Comparison of ENCODE assay signal across 11 cellular contexts in genomic region chr5:78747703-78748359, GRCh38.
DNase-seq lines count a peak whose midpoint lies in the region; ATAC-seq and TF ChIP-seq lines count a peak whose summit lies in the region.
"Had no signal": no experiment of that assay in that cellular context is flagged by ENCODE, and none has a peak within 500 bp of the region (broad histone marks: within the 10 kb centered on the region; RNA-seq: fewer than 3 reads in every experiment).

No MANE protein-coding gene starts in this region.

- no peaks in the 10 kb centered on the region for H3K36me3 Mint-ChIP-seq in T-helper 2 cell treated with Interferon-gamma antibody and Interleukin-4, amounts not matched to agents 5 μg/mL and 100 μg/mL, for 36 hours (ENCODE audit: low read depth)

- intact Hi-C loops in Right ventricle myocardium superior (cut with DNase I) = no loop called here
- intact Hi-C loops in left ventricle myocardium inferior (cut with micrococcal nuclease) = no loop called here
- intact Hi-C loops in uterus (cut with DNase I; ENCODE audit: low total_unique reads) = no loop called here

- H3K27me3 Mint-ChIP-seq in T-helper 2 cell treated with Interferon-gamma antibody and Interleukin-4, amounts not matched to agents 5 μg/mL and 100 μg/mL, for 36 hours (ENCODE audit: low read depth) = peaks cover 17% of the 10 kb centered on the region

- peaks cover 6% of the 10 kb centered on the region for H3K27me3 ChIP-seq in left ventricle myocardium inferior (ENCODE audit: low read depth)
- no peaks in the 10 kb centered on the region for H3K27me3 ChIP-seq in uterus

- H3K36me3 ChIP-seq in left ventricle myocardium inferior = no peaks in the 10 kb centered on the region
- no peaks in the 10 kb centered on the region for H3K36me3 ChIP-seq in uterus

- H3K9me3 Mint-ChIP-seq in T-helper 2 cell treated with Interferon-gamma antibody and Interleukin-4, amounts not matched to agents 5 μg/mL and 100 μg/mL, for 36 hours = no peaks in the 10 kb centered on the region

- no peak overlapping the region for H3K27ac Mint-ChIP-seq in T-helper 2 cell treated with Interferon-gamma antibody and Interleukin-4, amounts not matched to agents 5 μg/mL and 100 μg/mL, for 36 hours

- TF ChIP-seq CTCF in left ventricle myocardium inferior (IDR thresholded peaks at IDR 0.05; ENCODE audit: borderline replicate concordance) = no peak
- no peak for TF ChIP-seq CTCF in coronary artery (IDR thresholded peaks at IDR 0.05)
- no peak for TF ChIP-seq CTCF in uterus (IDR thresholded peaks at IDR 0.05)

- no peak for TF ChIP-seq POLR2A in uterus (IDR thresholded peaks at IDR 0.05)

- no peaks in the 10 kb centered on the region for H3K4me1 Mint-ChIP-seq in T-helper 2 cell treated with Interferon-gamma antibody and Interleukin-4, amounts not matched to agents 5 μg/mL and 100 μg/mL, for 36 hours (ENCODE audit: low read depth)

- H3K4me3 Mint-ChIP-seq in T-helper 2 cell treated with Interferon-gamma antibody and Interleukin-4, amounts not matched to agents 5 μg/mL and 100 μg/mL, for 36 hours = no peak overlapping the region

- DNase-seq in Right ventricle myocardium superior (no peak), left ventricle myocardium inferior (no peak), coronary artery (ENCODE audit: low spot score) (no peak), left kidney (ENCODE audit: low read depth, low spot score) (peak; percentile 15), uterus (no peak), CD1c-positive myeloid dendritic cell (ENCODE audit: extremely low spot score) (no peak)
- DNase-seq in T-helper 2 cell treated with Interferon-gamma antibody and Interleukin-4, amounts not matched to agents 5 μg/mL and 100 μg/mL, for 36 hours (ENCODE audit: low spot score) = no peak
- DNase-seq: activated CD4-positive, alpha-beta T cell treated with anti-CD3 and anti-CD28 coated beads, Interleukin-2, amount 50 U/mL, for 48 hours; stimulated activated CD4-positive, alpha-beta T cell treated with anti-CD3 and anti-CD28 coated beads, Interleukin-4, amount 100 ng/mL, for 4 hours; trophoblast cell had no signal

- H3K4me1 ChIP-seq in left ventricle myocardium inferior (no peaks in the 10 kb centered on the region), uterus (peaks cover 0 to 7% of the 10 kb centered on the region in 2 donors)

- H3K4me3 ChIP-seq in left ventricle myocardium inferior (no peak overlapping the region), coronary artery (no peak overlapping the region), uterus (no peak overlapping the region)

- peak; percentile 49 for ATAC-seq in Right ventricle myocardium superior (ENCODE audit: poor library complexity)
- ATAC-seq in HG03095 (IDR thresholded peaks at IDR 0.05; ENCODE audit: unreplicated experiment) = no peak

- H3K9me3 ChIP-seq in left ventricle myocardium inferior (replicated peaks) (no peaks in the 10 kb centered on the region), uterus (no peaks in the 10 kb centered on the region)

- H3K27ac ChIP-seq in left ventricle myocardium inferior (replicated peaks) (no peak overlapping the region), coronary artery (peak overlapping the region; percentile 66 to 83), uterus (peak overlapping the region; percentile 21 to 72)
